8 cellular contexts compared by ENCODE assay signal in genomic region chr15:82793737-82794136, GRCh38. TPM values are rescaled to one million over a fixed set of nuclear protein-coding genes. Genes with fewer than 3 reads are reported as not detected.
"Had no signal": no experiment of that assay in that cellular context is flagged by ENCODE, and none has a peak within 500 bp of the region (broad histone marks: within the 10 kb centered on the region; RNA-seq: fewer than 3 reads in every experiment).

No MANE protein-coding gene starts in this region.

- H3K4me3 ChIP-seq: GM23338 had no signal

- DNase-seq: H9, HCEC 1CT, KG1 had no signal

- ATAC-seq: GM23338 had no signal

- H3K4me2 ChIP-seq: GM23338 had no signal

- H2AFZ ChIP-seq: GM23338 had no signal

- FAIRE-seq: H1, H54, HTR-8/SVneo had no signal

RNA-seq across cellular contexts. Expression of gene FSD2, which starts 12.1 kb away (rescaled TPM):
- total RNA-seq: GM23338, H1, H9, HT-29 had no signal
